Comparison of ENCODE assay signal across 27 cellular contexts in genomic region chr7:121261207-121261884, GRCh38.
"Had no signal": no experiment of that assay in that cellular context is flagged by ENCODE, and none has a peak within 500 bp of the region (broad histone marks: within the 10 kb centered on the region; RNA-seq: fewer than 3 reads in every experiment).

No MANE protein-coding gene starts in this region.

- H3K27ac Mint-ChIP-seq: activated CD4-positive, alpha-beta memory T cell treated with anti-CD3 and anti-CD28 coated beads for 36 hours; activated CD4-positive, alpha-beta T cell treated with anti-CD3 and anti-CD28 coated beads for 36 hours; activated CD4-positive, alpha-beta T cell treated with anti-CD3 and anti-CD28 coated beads, Interleukin-2, amount 10 ng/mL, durations not matched to agents 24 days and 14 days; activated CD8-positive, alpha-beta memory T cell treated with anti-CD3 and anti-CD28 coated beads, Interleukin-2, amount 10 ng/mL, durations not matched to agents 7 days and 5 days; activated CD8-positive, alpha-beta T cell treated with anti-CD3 and anti-CD28 coated beads, Interleukin-2, amount 10 ng/mL, durations not matched to agents 7 days and 5 days; activated naive CD4-positive, alpha-beta T cell treated with anti-CD3 and anti-CD28 coated beads for 36 hours; activated naive CD4-positive, alpha-beta T cell treated with anti-CD3 and anti-CD28 coated beads, Interleukin-2, amount 50 U/mL, for 24 hours; activated naive CD8-positive, alpha-beta T cell treated with anti-CD3 and anti-CD28 coated beads for 36 hours; activated naive CD8-positive, alpha-beta T cell treated with anti-CD3 and anti-CD28 coated beads, Interleukin-2, amount 50 U/mL, for 24 hours; activated T-helper 1 cell treated with anti-CD3 and anti-CD28 coated beads, Interleukin-12 subunit alpha, Interleukin-12 subunit beta, Interleukin-2, Interleukin-4 antibody, amounts not matched to agents 30 ng/mL and 10 ng/mL and 1 ng/mL, durations not matched to agents 14 hours and 24 hours and 36 hours; activated T-helper 2 cell treated with anti-CD3 and anti-CD28 coated beads, Interferon-gamma antibody, Interleukin-2, Interleukin-4, amounts not matched to agents 10 μg/mL and 5 μg/mL and 100 μg/mL, durations not matched to agents 14 hours and 24 hours and 36 hours; WTC11 had no signal

- H3K9me3 ChIP-seq: adrenal gland, body of pancreas had no signal

- H3K27ac ChIP-seq: adrenal gland, body of pancreas, VCaP had no signal

- H3K36me3 ChIP-seq: adrenal gland had no signal

- H3K4me1 ChIP-seq: adrenal gland, body of pancreas had no signal

- H3K4me1 Mint-ChIP-seq: activated CD4-positive, alpha-beta T cell treated with anti-CD3 and anti-CD28 coated beads for 36 hours; activated CD4-positive, alpha-beta T cell treated with anti-CD3 and anti-CD28 coated beads, Interleukin-2, amount 10 ng/mL, durations not matched to agents 24 days and 14 days; activated CD8-positive, alpha-beta memory T cell treated with anti-CD3 and anti-CD28 coated beads, Interleukin-2, amount 10 ng/mL, durations not matched to agents 7 days and 5 days; activated naive CD4-positive, alpha-beta T cell treated with anti-CD3 and anti-CD28 coated beads, Interleukin-2, amount 50 U/mL, for 24 hours; activated naive CD8-positive, alpha-beta T cell treated with anti-CD3 and anti-CD28 coated beads for 36 hours; activated naive CD8-positive, alpha-beta T cell treated with anti-CD3 and anti-CD28 coated beads, Interleukin-2, amount 50 U/mL, for 24 hours had no signal

- ATAC-seq: activated CD4-positive, alpha-beta T cell treated with anti-CD3 and anti-CD28 coated beads for 36 hours; activated CD4-positive, CD25-positive, alpha-beta regulatory T cell treated with anti-CD3 and anti-CD28 coated beads, Interleukin-2, amount 50 U/mL, for 24 hours; activated CD8-positive, alpha-beta memory T cell treated with anti-CD3 and anti-CD28 coated beads, Interleukin-2, amount 10 ng/mL, durations not matched to agents 7 days and 5 days; activated CD8-positive, alpha-beta T cell treated with anti-CD3 and anti-CD28 coated beads, Interleukin-2, amount 10 ng/mL, durations not matched to agents 7 days and 5 days; activated naive CD8-positive, alpha-beta T cell treated with anti-CD3 and anti-CD28 coated beads, Interleukin-2, amount 50 U/mL, for 24 hours; body of pancreas; esophagus mucosa; WTC11 had no signal

- H3K27me3 Mint-ChIP-seq: activated CD4-positive, alpha-beta memory T cell treated with anti-CD3 and anti-CD28 coated beads for 36 hours; activated CD4-positive, alpha-beta T cell treated with anti-CD3 and anti-CD28 coated beads, Interleukin-2, amount 10 ng/mL, durations not matched to agents 24 days and 14 days had no signal

- H3K4me3 ChIP-seq: adrenal gland, body of pancreas had no signal

- H3K36me3 Mint-ChIP-seq: activated CD4-positive, alpha-beta memory T cell treated with anti-CD3 and anti-CD28 coated beads for 36 hours; activated CD8-positive, alpha-beta memory T cell treated with anti-CD3 and anti-CD28 coated beads, Interleukin-2, amount 10 ng/mL, durations not matched to agents 7 days and 5 days; activated naive CD4-positive, alpha-beta T cell treated with anti-CD3 and anti-CD28 coated beads, Interleukin-2, amount 50 U/mL, for 24 hours; activated naive CD8-positive, alpha-beta T cell treated with anti-CD3 and anti-CD28 coated beads for 36 hours; WTC11 had no signal

- H3K9me3 Mint-ChIP-seq: activated CD4-positive, alpha-beta memory T cell treated with anti-CD3 and anti-CD28 coated beads for 36 hours; activated CD4-positive, alpha-beta T cell treated with anti-CD3 and anti-CD28 coated beads, Interleukin-2, amount 10 ng/mL, durations not matched to agents 24 days and 14 days; activated naive CD4-positive, alpha-beta T cell treated with anti-CD3 and anti-CD28 coated beads for 36 hours; activated naive CD4-positive, alpha-beta T cell treated with anti-CD3 and anti-CD28 coated beads, Interleukin-2, amount 50 U/mL, for 24 hours; activated naive CD8-positive, alpha-beta T cell treated with anti-CD3 and anti-CD28 coated beads for 36 hours; activated naive CD8-positive, alpha-beta T cell treated with anti-CD3 and anti-CD28 coated beads, Interleukin-2, amount 50 U/mL, for 24 hours; activated T-helper 1 cell treated with anti-CD3 and anti-CD28 coated beads, Interleukin-12 subunit alpha, Interleukin-12 subunit beta, Interleukin-2, Interleukin-4 antibody, amounts not matched to agents 30 ng/mL and 10 ng/mL and 1 ng/mL, durations not matched to agents 14 hours and 24 hours and 36 hours; activated T-helper 2 cell treated with anti-CD3 and anti-CD28 coated beads, Interferon-gamma antibody, Interleukin-2, Interleukin-4, amounts not matched to agents 10 μg/mL and 5 μg/mL and 100 μg/mL, durations not matched to agents 14 hours and 24 hours and 36 hours had no signal

- H3K4me3 Mint-ChIP-seq: activated CD4-positive, alpha-beta memory T cell treated with anti-CD3 and anti-CD28 coated beads for 36 hours; activated CD4-positive, alpha-beta T cell treated with anti-CD3 and anti-CD28 coated beads for 36 hours; activated CD4-positive, alpha-beta T cell treated with anti-CD3 and anti-CD28 coated beads, Interleukin-2, amount 10 ng/mL, durations not matched to agents 24 days and 14 days; activated CD8-positive, alpha-beta memory T cell treated with anti-CD3 and anti-CD28 coated beads, Interleukin-2, amount 10 ng/mL, durations not matched to agents 7 days and 5 days; activated CD8-positive, alpha-beta T cell treated with anti-CD3 and anti-CD28 coated beads, Interleukin-2, amount 10 ng/mL, durations not matched to agents 7 days and 5 days; activated naive CD4-positive, alpha-beta T cell treated with anti-CD3 and anti-CD28 coated beads for 36 hours; activated naive CD4-positive, alpha-beta T cell treated with anti-CD3 and anti-CD28 coated beads, Interleukin-2, amount 50 U/mL, for 24 hours; activated naive CD8-positive, alpha-beta T cell treated with anti-CD3 and anti-CD28 coated beads for 36 hours; activated naive CD8-positive, alpha-beta T cell treated with anti-CD3 and anti-CD28 coated beads, Interleukin-2, amount 50 U/mL, for 24 hours; activated T-helper 1 cell treated with anti-CD3 and anti-CD28 coated beads, Interleukin-12 subunit alpha, Interleukin-12 subunit beta, Interleukin-2, Interleukin-4 antibody, amounts not matched to agents 30 ng/mL and 10 ng/mL and 1 ng/mL, durations not matched to agents 14 hours and 24 hours and 36 hours; WTC11 had no signal

- DNase-seq: activated CD4-positive, alpha-beta memory T cell treated with anti-CD3 and anti-CD28 coated beads for 36 hours; activated CD4-positive, alpha-beta T cell treated with anti-CD3 and anti-CD28 coated beads for 36 hours; activated CD4-positive, alpha-beta T cell treated with anti-CD3 and anti-CD28 coated beads, Interleukin-2, amount 10 ng/mL, durations not matched to agents 24 days and 14 days; activated CD8-positive, alpha-beta memory T cell treated with anti-CD3 and anti-CD28 coated beads, Interleukin-2, amount 10 ng/mL, durations not matched to agents 7 days and 5 days; activated CD8-positive, alpha-beta memory T cell treated with anti-CD3 and anti-CD28 coated beads, Interleukin-2, amount 50 U/mL, for 4 hours; activated CD8-positive, alpha-beta T cell treated with anti-CD3 and anti-CD28 coated beads, Interleukin-2, amount 10 ng/mL, durations not matched to agents 7 days and 5 days; activated effector memory CD4-positive, alpha-beta T cell treated with anti-CD3 and anti-CD28 coated beads, Interleukin-2, amount 50 U/mL, for 16 hours; activated naive CD4-positive, alpha-beta T cell treated with anti-CD3 and anti-CD28 coated beads for 36 hours; activated naive CD8-positive, alpha-beta T cell treated with anti-CD3 and anti-CD28 coated beads for 36 hours; activated naive CD8-positive, alpha-beta T cell treated with anti-CD3 and anti-CD28 coated beads, Interleukin-2, amount 50 U/mL, for 24 hours; activated T-cell treated with anti-CD3 and anti-CD28 coated beads, Interleukin-2, amount 50 U/mL, for 1 hour; activated T-cell treated with anti-CD3 and anti-CD28 coated beads, Interleukin-2, amount 50 U/mL, for 48 hours; adrenal gland; amygdala; aorta; body of pancreas; caudate nucleus; effector CD8-positive, alpha-beta T cell; foreskin fibroblast; T-helper 2 cell had no signal

- H3K27me3 ChIP-seq: adrenal gland, body of pancreas had no signal
